ENCODE assay signal across 13 cellular contexts in genomic region chr22:39943366-39943765, GRCh38. TPM values are rescaled to one million over a fixed set of nuclear protein-coding genes. Genes with fewer than 3 reads are reported as not detected.
DNase-seq lines count a peak whose midpoint lies in the region; ATAC-seq and TF ChIP-seq lines count a peak whose summit lies in the region.
"Had no signal": no experiment of that assay in that cellular context is flagged by ENCODE, and none has a peak within 500 bp of the region (broad histone marks: within the 10 kb centered on the region; RNA-seq: fewer than 3 reads in every experiment).

No MANE protein-coding gene starts in this region.

- H3K4me3 ChIP-seq in PC-9: no peak overlapping the region

- H3K79me2 ChIP-seq in PC-9 (ENCODE audit: low read depth): no peaks in the 10 kb centered on the region

- H3K27ac Mint-ChIP-seq in central memory CD8-positive, alpha-beta T cell (ENCODE audit: low read depth): peak overlapping the region; percentile 85
- no peak overlapping the region for H3K27ac Mint-ChIP-seq in stimulated activated naive B cell treated with anti-CD40 and anti-IgM and Interleukin-4, amounts not matched to agents 10 μg/mL and 1 μg/mL and 100 μg/mL, for 72 hours

- H4K20me1 ChIP-seq in PC-9 (ENCODE audit: insufficient read depth): peaks cover 3% of the 10 kb centered on the region; the same call in 1 of the 2 replicates

- no peaks in the 10 kb centered on the region for H3K9me2 ChIP-seq in PC-9 (ENCODE audit: insufficient read depth)

- peaks cover 28% of the 10 kb centered on the region for H3K36me3 Mint-ChIP-seq in central memory CD8-positive, alpha-beta T cell (ENCODE audit: insufficient read depth)
- no peaks in the 10 kb centered on the region for H3K36me3 Mint-ChIP-seq in stimulated activated naive B cell treated with anti-CD40 and anti-IgM and Interleukin-4, amounts not matched to agents 10 μg/mL and 1 μg/mL and 100 μg/mL, for 72 hours

- no peaks in the 10 kb centered on the region for H3F3A ChIP-seq in PC-9 (ENCODE audit: insufficient read depth, low read depth)

- DNase-seq in stimulated activated CD4-positive, alpha-beta T cell treated with anti-CD3 and anti-CD28 coated beads, Interleukin-4, amount 100 ng/mL, for 24 hours: peak; percentile 45
- no peak for DNase-seq in stimulated activated CD4-positive, alpha-beta T cell treated with anti-CD3 and anti-CD28 coated beads, Interleukin-12 subunit alpha, Interleukin-12 subunit beta, amount 100 ng/mL, for 4 hours
- DNase-seq in PC-9 (no peak), midbrain (lab: John Stamatoyannopoulos, UW) (no peak)
- DNase-seq in central memory CD8-positive, alpha-beta T cell (ENCODE audit: low spot score in 2 of 2): no peak
- DNase-seq in activated CD4-positive, CD25-positive, alpha-beta regulatory T cell treated with anti-CD3 and anti-CD28 coated beads, Interleukin-2, amount 50 U/mL, for 72 hours: no peak
- no peak for DNase-seq in stimulated activated naive B cell treated with anti-CD40 and anti-IgM and Interleukin-4, amounts not matched to agents 10 μg/mL and 1 μg/mL and 100 μg/mL, for 72 hours
- DNase-seq: aorta; DMS79 treated with DMSO at 0.1 percent for 48 hours; stimulated activated CD4-positive, alpha-beta T cell treated with anti-CD3 and anti-CD28 coated beads, Interleukin-2, amount 100 ng/mL, for 48 hours had no signal

- peaks cover 73% of the 10 kb centered on the region for H3K27me3 ChIP-seq in PC-9 (ENCODE audit: insufficient read depth, low read depth)

- no TSS peak for BruUV-seq in PC-9 (replicated peaks; lab: Mats Ljungman, UMichigan)

- no peak for ATAC-seq in central memory CD8-positive, alpha-beta T cell (replicated peaks; ENCODE audit: extremely low read depth, poor library complexity, severe bottlenecking)
- no peak for ATAC-seq in HG02571 (IDR thresholded peaks at IDR 0.05; ENCODE audit: unreplicated experiment)
- no peak for ATAC-seq in stimulated activated naive B cell treated with anti-CD40 and anti-IgM and Interleukin-4, amounts not matched to agents 10 μg/mL and 1 μg/mL and 100 μg/mL, for 72 hours (replicated peaks)

- 0 out of 2 replicates have a peak, but pooled peaks have one; percentile 8 for TF ChIP-seq CTCF in PC-9 (conservative IDR thresholded peaks at IDR 0.05)

- no peak overlapping the region for H3K27ac ChIP-seq in PC-9

- H3K36me3 ChIP-seq in PC-9 (ENCODE audit: low read depth): no peaks in the 10 kb centered on the region

- H3K4me1 Mint-ChIP-seq in central memory CD8-positive, alpha-beta T cell: peaks cover 84% of the 10 kb centered on the region
- peaks cover 26 to 79% of the 10 kb centered on the region in 2 donors for H3K4me1 Mint-ChIP-seq in stimulated activated naive B cell treated with anti-CD40 and anti-IgM and Interleukin-4, amounts not matched to agents 10 μg/mL and 1 μg/mL and 100 μg/mL, for 72 hours

- no peaks in the 10 kb centered on the region for H3K27me3 Mint-ChIP-seq in central memory CD8-positive, alpha-beta T cell
- H3K27me3 Mint-ChIP-seq in stimulated activated naive B cell treated with anti-CD40 and anti-IgM and Interleukin-4, amounts not matched to agents 10 μg/mL and 1 μg/mL and 100 μg/mL, for 72 hours: no peaks in the 10 kb centered on the region

- CTCF ChIA-PET in PC-9 (lab: Charles Lee): interaction anchor here (0.7 kb wide), 1 partner anchor 93 kb away, joined by 11 read pairs; no protein-coding TSS in a partner anchor

- H3K9me3 ChIP-seq in PC-9 (ENCODE audit: insufficient read depth, low read depth): no peaks in the 10 kb centered on the region

- H3K9me3 Mint-ChIP-seq in central memory CD8-positive, alpha-beta T cell: no peaks in the 10 kb centered on the region
- H3K9me3 Mint-ChIP-seq in stimulated activated naive B cell treated with anti-CD40 and anti-IgM and Interleukin-4, amounts not matched to agents 10 μg/mL and 1 μg/mL and 100 μg/mL, for 72 hours: no peaks in the 10 kb centered on the region

- intact Hi-C loops in PC-9 (cut with micrococcal nuclease; ENCODE audit: unreplicated experiment): no loop called here

- H3K4me2 ChIP-seq in PC-9: no peak overlapping the region

- no peaks in the 10 kb centered on the region for H3K4me1 ChIP-seq in PC-9 (replicated peaks; ENCODE audit: insufficient read depth)

- H2AFZ ChIP-seq in PC-9: no peak overlapping the region

- peak overlapping the region; percentile 46 for H3K4me3 Mint-ChIP-seq in central memory CD8-positive, alpha-beta T cell
- no peak overlapping the region for H3K4me3 Mint-ChIP-seq in stimulated activated naive B cell treated with anti-CD40 and anti-IgM and Interleukin-4, amounts not matched to agents 10 μg/mL and 1 μg/mL and 100 μg/mL, for 72 hours

- POLR2A ChIA-PET in PC-9 (lab: Charles Lee; ENCODE audit: unreplicated experiment): no interaction called here

RNA-seq across cellular contexts. Expression of gene TMA7B, which starts 16.8 kb away (rescaled TPM):
- not detected in 2 replicates for total RNA-seq in PC-9 (2021)
- total RNA-seq: epithelial cell of proximal tubule had no signal

RNA-seq across cellular contexts. Expression of gene GRAP2, which starts 42.5 kb away (rescaled TPM):
- total RNA-seq in PC-9 (2021): not detected in 2 replicates
- total RNA-seq: epithelial cell of proximal tubule had no signal

RNA-seq across cellular contexts. Expression of gene ENTHD1, which starts 49.8 kb away (rescaled TPM):
- total RNA-seq in PC-9 (2021): not detected in 2 replicates
- total RNA-seq: epithelial cell of proximal tubule, ureter had no signal

RNA-seq across cellular contexts. Expression of gene FAM83F, which starts 51.4 kb away (rescaled TPM):
- total RNA-seq in PC-9 (2021): 8.1 and 9.1 TPM in 2 replicates
